In the genomic region with DNA sequence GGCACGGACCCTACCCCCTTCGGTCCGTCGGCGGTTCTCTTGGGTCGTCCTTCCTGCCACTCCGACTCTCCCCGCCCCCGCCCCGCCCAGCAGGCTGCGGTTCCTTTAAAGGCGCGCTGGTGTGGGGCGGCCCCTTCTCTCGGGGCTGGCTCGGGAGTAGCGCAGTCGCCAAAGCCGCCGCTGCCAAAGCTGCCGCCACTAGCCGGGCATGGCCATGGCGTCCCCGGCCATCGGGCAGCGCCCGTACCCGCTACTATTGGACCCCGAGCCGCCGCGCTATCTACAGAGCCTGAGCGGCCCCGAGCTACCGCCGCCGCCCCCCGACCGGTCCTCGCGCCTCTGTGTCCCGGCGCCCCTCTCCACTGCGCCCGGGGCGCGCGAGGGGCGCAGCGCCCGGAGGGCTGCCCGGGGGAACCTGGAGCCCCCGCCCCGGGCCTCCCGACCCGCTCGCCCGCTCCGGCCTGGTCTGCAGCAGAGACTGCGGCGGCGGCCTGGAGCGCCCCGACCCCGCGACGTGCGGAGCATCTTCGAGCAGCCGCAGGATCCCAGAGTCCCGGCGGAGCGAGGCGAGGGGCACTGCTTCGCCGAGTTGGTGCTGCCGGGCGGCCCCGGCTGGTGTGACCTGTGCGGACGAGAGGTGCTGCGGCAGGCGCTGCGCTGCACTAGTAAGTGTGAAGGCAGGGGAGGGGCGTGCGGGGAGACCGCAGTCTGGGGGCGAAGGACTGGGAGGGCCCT, we compare ENCODE assay signal across 2 cellular contexts.
TF ChIP-seq lines count a peak whose summit lies in the region.

A gene with protein sequence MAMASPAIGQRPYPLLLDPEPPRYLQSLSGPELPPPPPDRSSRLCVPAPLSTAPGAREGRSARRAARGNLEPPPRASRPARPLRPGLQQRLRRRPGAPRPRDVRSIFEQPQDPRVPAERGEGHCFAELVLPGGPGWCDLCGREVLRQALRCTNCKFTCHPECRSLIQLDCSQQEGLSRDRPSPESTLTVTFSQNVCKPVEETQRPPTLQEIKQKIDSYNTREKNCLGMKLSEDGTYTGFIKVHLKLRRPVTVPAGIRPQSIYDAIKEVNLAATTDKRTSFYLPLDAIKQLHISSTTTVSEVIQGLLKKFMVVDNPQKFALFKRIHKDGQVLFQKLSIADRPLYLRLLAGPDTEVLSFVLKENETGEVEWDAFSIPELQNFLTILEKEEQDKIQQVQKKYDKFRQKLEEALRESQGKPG (plus strand): TSS at position 137 of the 735 bp plus-strand sequence. CDS start 72 bp downstream, at position 209.

TF ChIP-seq in A549, 52 proteins besides CTCF, POLR2A, EP300 and RAD21:
- TF ChIP-seq, protein P1, sequence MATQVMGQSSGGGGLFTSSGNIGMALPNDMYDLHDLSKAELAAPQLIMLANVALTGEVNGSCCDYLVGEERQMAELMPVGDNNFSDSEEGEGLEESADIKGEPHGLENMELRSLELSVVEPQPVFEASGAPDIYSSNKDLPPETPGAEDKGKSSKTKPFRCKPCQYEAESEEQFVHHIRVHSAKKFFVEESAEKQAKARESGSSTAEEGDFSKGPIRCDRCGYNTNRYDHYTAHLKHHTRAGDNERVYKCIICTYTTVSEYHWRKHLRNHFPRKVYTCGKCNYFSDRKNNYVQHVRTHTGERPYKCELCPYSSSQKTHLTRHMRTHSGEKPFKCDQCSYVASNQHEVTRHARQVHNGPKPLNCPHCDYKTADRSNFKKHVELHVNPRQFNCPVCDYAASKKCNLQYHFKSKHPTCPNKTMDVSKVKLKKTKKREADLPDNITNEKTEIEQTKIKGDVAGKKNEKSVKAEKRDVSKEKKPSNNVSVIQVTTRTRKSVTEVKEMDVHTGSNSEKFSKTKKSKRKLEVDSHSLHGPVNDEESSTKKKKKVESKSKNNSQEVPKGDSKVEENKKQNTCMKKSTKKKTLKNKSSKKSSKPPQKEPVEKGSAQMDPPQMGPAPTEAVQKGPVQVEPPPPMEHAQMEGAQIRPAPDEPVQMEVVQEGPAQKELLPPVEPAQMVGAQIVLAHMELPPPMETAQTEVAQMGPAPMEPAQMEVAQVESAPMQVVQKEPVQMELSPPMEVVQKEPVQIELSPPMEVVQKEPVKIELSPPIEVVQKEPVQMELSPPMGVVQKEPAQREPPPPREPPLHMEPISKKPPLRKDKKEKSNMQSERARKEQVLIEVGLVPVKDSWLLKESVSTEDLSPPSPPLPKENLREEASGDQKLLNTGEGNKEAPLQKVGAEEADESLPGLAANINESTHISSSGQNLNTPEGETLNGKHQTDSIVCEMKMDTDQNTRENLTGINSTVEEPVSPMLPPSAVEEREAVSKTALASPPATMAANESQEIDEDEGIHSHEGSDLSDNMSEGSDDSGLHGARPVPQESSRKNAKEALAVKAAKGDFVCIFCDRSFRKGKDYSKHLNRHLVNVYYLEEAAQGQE (IDR thresholded peaks at IDR 0.05): no peak
- TF ChIP-seq ZFP36 (IDR thresholded peaks at IDR 0.05; ENCODE audit: borderline replicate concordance, partially characterized antibody): no peak
- TF ChIP-seq EHF (CRISPR knock-in tag; IDR thresholded peaks at IDR 0.05): no peak
- TF ChIP-seq, protein P2, sequence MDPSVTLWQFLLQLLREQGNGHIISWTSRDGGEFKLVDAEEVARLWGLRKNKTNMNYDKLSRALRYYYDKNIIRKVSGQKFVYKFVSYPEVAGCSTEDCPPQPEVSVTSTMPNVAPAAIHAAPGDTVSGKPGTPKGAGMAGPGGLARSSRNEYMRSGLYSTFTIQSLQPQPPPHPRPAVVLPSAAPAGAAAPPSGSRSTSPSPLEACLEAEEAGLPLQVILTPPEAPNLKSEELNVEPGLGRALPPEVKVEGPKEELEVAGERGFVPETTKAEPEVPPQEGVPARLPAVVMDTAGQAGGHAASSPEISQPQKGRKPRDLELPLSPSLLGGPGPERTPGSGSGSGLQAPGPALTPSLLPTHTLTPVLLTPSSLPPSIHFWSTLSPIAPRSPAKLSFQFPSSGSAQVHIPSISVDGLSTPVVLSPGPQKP (IDR thresholded peaks at IDR 0.05; ENCODE audit: low read depth, low read length): no peak
- no peak for TF ChIP-seq BHLHE40 (IDR thresholded peaks at IDR 0.05; ENCODE audit: low read depth, low read length)
- TF ChIP-seq PHF8 (IDR thresholded peaks at IDR 0.05; ENCODE audit: borderline replicate concordance, low read depth): 0 out of 2 replicates have a peak, but pooled peaks have one; percentile 25

TF ChIP-seq in SK-N-SH, 30 proteins besides CTCF, POLR2A, EP300 and RAD21 (continued from another document):
- TF ChIP-seq, protein P3, sequence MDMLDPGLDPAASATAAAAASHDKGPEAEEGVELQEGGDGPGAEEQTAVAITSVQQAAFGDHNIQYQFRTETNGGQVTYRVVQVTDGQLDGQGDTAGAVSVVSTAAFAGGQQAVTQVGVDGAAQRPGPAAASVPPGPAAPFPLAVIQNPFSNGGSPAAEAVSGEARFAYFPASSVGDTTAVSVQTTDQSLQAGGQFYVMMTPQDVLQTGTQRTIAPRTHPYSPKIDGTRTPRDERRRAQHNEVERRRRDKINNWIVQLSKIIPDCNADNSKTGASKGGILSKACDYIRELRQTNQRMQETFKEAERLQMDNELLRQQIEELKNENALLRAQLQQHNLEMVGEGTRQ (IDR thresholded peaks at IDR 0.05; ENCODE audit: borderline replicate concordance, low read depth, low read length): no peak
